In genomic region chr16:87897563-87898505, GRCh38 we compare ENCODE assay signal across 11 cellular contexts. TPM values are rescaled to one million over a fixed set of nuclear protein-coding genes. Genes with fewer than 3 reads are reported as not detected.
DNase-seq lines count a peak whose midpoint lies in the region; ATAC-seq and TF ChIP-seq lines count a peak whose summit lies in the region.
"Had no signal": no experiment of that assay in that cellular context is flagged by ENCODE, and none has a peak within 500 bp of the region (broad histone marks: within the 10 kb centered on the region; RNA-seq: fewer than 3 reads in every experiment).

No MANE protein-coding gene starts in this region.

- no peaks in the 10 kb centered on the region for H3F3A ChIP-seq in SK-N-SH (replicated peaks; ENCODE audit: insufficient read depth)

- no peaks in the 10 kb centered on the region for H3K27me3 Mint-ChIP-seq in activated CD4-positive, alpha-beta memory T cell treated with anti-CD3 and anti-CD28 coated beads, Interleukin-2, amount 10 ng/mL, durations not matched to agents 7 days and 5 days
- H3K27me3 Mint-ChIP-seq in central memory CD8-positive, alpha-beta T cell, result no peaks in the 10 kb centered on the region

- peak; percentile 24 for ATAC-seq in central memory CD8-positive, alpha-beta T cell (replicated peaks; ENCODE audit: extremely low read depth, poor library complexity, severe bottlenecking)
- no peak for ATAC-seq in GM18858 (IDR thresholded peaks at IDR 0.05; ENCODE audit: unreplicated experiment)
- ATAC-seq: K562, PC-3 had no signal

- no peaks in the 10 kb centered on the region for H3K36me3 ChIP-seq in SK-N-SH (replicated peaks in 1 of 2; ENCODE audit: control insufficient read depth in 1 of 2, insufficient read depth in 2 of 2, low read length in 1 of 2)

- no peaks in the 10 kb centered on the region for H3K36me3 Mint-ChIP-seq in activated CD4-positive, alpha-beta memory T cell treated with anti-CD3 and anti-CD28 coated beads, Interleukin-2, amount 10 ng/mL, durations not matched to agents 7 days and 5 days (ENCODE audit: low read depth)
- H3K36me3 Mint-ChIP-seq in central memory CD8-positive, alpha-beta T cell (ENCODE audit: insufficient read depth), result peaks cover 7% of the 10 kb centered on the region

- TF ChIP-seq CTCF in SK-N-SH (IDR thresholded peaks at IDR 0.05), result no peak

- peak overlapping the region; percentile 69 for H3K4me3 Mint-ChIP-seq in activated CD4-positive, alpha-beta memory T cell treated with anti-CD3 and anti-CD28 coated beads, Interleukin-2, amount 10 ng/mL, durations not matched to agents 7 days and 5 days
- peak overlapping the region; percentile 69 for H3K4me3 Mint-ChIP-seq in central memory CD8-positive, alpha-beta T cell

- TF ChIP-seq EP300 in SK-N-SH (IDR thresholded peaks at IDR 0.05; ENCODE audit: borderline replicate concordance in 1 of 2, low read depth in 1 of 2, low read length in 1 of 2), result no peak

- H3K9me2 ChIP-seq in SK-N-SH, result no peaks in the 10 kb centered on the region

- peak; percentile 31 for DNase-seq in HT1080 (ENCODE audit: low read depth)
- peak; percentile 77 for DNase-seq in activated CD4-positive, alpha-beta memory T cell treated with anti-CD3 and anti-CD28 coated beads, Interleukin-2, amount 10 ng/mL, durations not matched to agents 7 days and 5 days
- DNase-seq in central memory CD8-positive, alpha-beta T cell (ENCODE audit: low spot score in 2 of 2), result peak in 1 of 2 donors; percentile 22
- DNase-seq in stimulated activated CD4-positive, alpha-beta T cell treated with anti-CD3 and anti-CD28 coated beads, TNF-alpha, amount 100 ng/mL, for 4 hours (ENCODE audit: low read depth in 3 of 3), result peak; percentile 33 to 47 (median 36)
- DNase-seq in NCI-H526 treated with DMSO at 0.1 percent for 48 hours (lab: John Stamatoyannopoulos, UW), result no peak
- DNase-seq in DMS153 treated with DMSO at 0.1 percent for 48 hours (lab: John Stamatoyannopoulos, UW; ENCODE audit: unreplicated experiment), result no peak
- no peak for DNase-seq in SK-N-SH
- DNase-seq: Caco-2, PC-3 had no signal

- no peaks in the 10 kb centered on the region; a peak in 1 of 4 replicates for H3K4me1 ChIP-seq in SK-N-SH (ENCODE audit: control insufficient read depth in 1 of 2, insufficient read depth in 2 of 2, low read depth in 1 of 2, low read length in 1 of 2)

- H3K9ac ChIP-seq in SK-N-SH, result no peak overlapping the region

- POLR2A ChIA-PET in activated CD4-positive, alpha-beta memory T cell treated with anti-CD3 and anti-CD28 coated beads, Interleukin-2, amount 10 ng/mL, durations not matched to agents 7 days and 5 days (lab: Charles Lee), result interaction anchor here (1.2 to 5.1 kb wide), 10 partner anchors 8 to 132 kb away, joined by 3 to 82 read pairs (median 16); partner anchors contain the start of genes BANP, KLHDC4 and SLC7A5
- POLR2A ChIA-PET in SK-N-SH (lab: Yijun Ruan, JAX), result interaction anchor here (0.8 kb wide), 1 partner anchor 11 kb away, joined by 3 read pairs; no protein-coding TSS in a partner anchor

- H3K4me3 ChIP-seq in SK-N-SH (ENCODE audit: low read depth in 2 of 2, low read length in 1 of 2), result no peak overlapping the region
- H3K4me3 ChIP-seq: K562 had no signal

- CTCF ChIA-PET in activated CD4-positive, alpha-beta memory T cell treated with anti-CD3 and anti-CD28 coated beads, Interleukin-2, amount 10 ng/mL, durations not matched to agents 7 days and 5 days (lab: Charles Lee), result interaction anchor here (1.1 to 4.1 kb wide), 8 partner anchors 11 to 118 kb away, joined by 3 to 61 read pairs (median 5); partner anchors contain the start of gene SLC7A5
- CTCF ChIA-PET in SK-N-SH (lab: Yijun Ruan, JAX), result interaction anchor here (0.7 to 2.5 kb wide), 3 partner anchors 23 to 119 kb away, joined by 4 to 16 read pairs (median 7); no protein-coding TSS in a partner anchor

- H3K9me3 ChIP-seq in SK-N-SH, result no peaks in the 10 kb centered on the region
- H3K9me3 ChIP-seq: Caco-2 had no signal

- TF ChIP-seq RAD21 in SK-N-SH (IDR thresholded peaks at IDR 0.05; ENCODE audit: low read length), result no peak

- H4K20me1 ChIP-seq in SK-N-SH (ENCODE audit: insufficient read depth), result no peaks in the 10 kb centered on the region

- no peak overlapping the region for H2AFZ ChIP-seq in SK-N-SH (ENCODE audit: low read depth)

- peaks cover 61% of the 10 kb centered on the region for H3K4me1 Mint-ChIP-seq in activated CD4-positive, alpha-beta memory T cell treated with anti-CD3 and anti-CD28 coated beads, Interleukin-2, amount 10 ng/mL, durations not matched to agents 7 days and 5 days
- peaks cover 29% of the 10 kb centered on the region for H3K4me1 Mint-ChIP-seq in central memory CD8-positive, alpha-beta T cell

- H3K79me2 ChIP-seq in SK-N-SH (ENCODE audit: insufficient read depth), result no peaks in the 10 kb centered on the region

- H3K27ac ChIP-seq in SK-N-SH (ENCODE audit: low read depth in 2 of 2, low read length in 1 of 2), result no peak overlapping the region

- no peak overlapping the region for H3K4me2 ChIP-seq in SK-N-SH

- peak overlapping the region; percentile 100 for H3K27ac Mint-ChIP-seq in activated CD4-positive, alpha-beta memory T cell treated with anti-CD3 and anti-CD28 coated beads, Interleukin-2, amount 10 ng/mL, durations not matched to agents 7 days and 5 days
- H3K27ac Mint-ChIP-seq in central memory CD8-positive, alpha-beta T cell (ENCODE audit: low read depth), result peak overlapping the region; percentile 84

- H3K9me3 Mint-ChIP-seq in activated CD4-positive, alpha-beta memory T cell treated with anti-CD3 and anti-CD28 coated beads, Interleukin-2, amount 10 ng/mL, durations not matched to agents 7 days and 5 days, result no peaks in the 10 kb centered on the region
- no peaks in the 10 kb centered on the region for H3K9me3 Mint-ChIP-seq in central memory CD8-positive, alpha-beta T cell

- H3K27me3 ChIP-seq in SK-N-SH (ENCODE audit: insufficient read depth), result no peaks in the 10 kb centered on the region

- WGBS in SK-N-SH (ENCODE audit: low lambda C conversion rate), result 72% methylated on average over 6 of the region's 19 CpGs

TF ChIP-seq in SK-N-SH, 30 proteins besides CTCF, POLR2A, EP300 and RAD21 (continues in another document):
- no peak for TF ChIP-seq USF2 (IDR thresholded peaks at IDR 0.05; ENCODE audit: borderline replicate concordance, low read depth, low read length)
- no peak for TF ChIP-seq REST (IDR thresholded peaks at IDR 0.05; ENCODE audit: low read depth, low read length)

RNA-seq across cellular contexts. Expression of gene SLC7A5, which starts 28.5 kb away (rescaled TPM):
- 112 and 136 TPM in 2 replicates for total RNA-seq in HT1080 (2014; rRNA removed; shearing (Covaris generic))
- polyA plus RNA-seq in HT1080 (2015; cell fraction: cytosol; rRNA removed), result 426 and 431 TPM in 2 replicates
- polyA plus RNA-seq in HT1080 (2015; cell fraction: nucleus; rRNA removed), result 291 and 304 TPM in 2 replicates
- total RNA-seq in activated CD4-positive, alpha-beta memory T cell treated with anti-CD3 and anti-CD28 coated beads, Interleukin-2, amount 10 ng/mL, durations not matched to agents 7 days and 5 days, result 100 to 1,000 TPM; 178 to 187 TPM
- 7.7 and 15.1 TPM in 2 replicates for polyA plus RNA-seq in SK-N-SH (2012; rRNA removed)
- 9.3 and 12.5 TPM in 2 replicates for polyA plus RNA-seq in SK-N-SH (2012; cell fraction: cytosol; rRNA removed)
- polyA plus RNA-seq in SK-N-SH (2012; cell fraction: nucleus; rRNA removed), result 16.9 and 26.8 TPM in 2 replicates

RNA-seq across cellular contexts. Expression of gene CA5A, which starts 38.5 kb away (rescaled TPM):
- not detected in 2 replicates for total RNA-seq in HT1080 (2014; rRNA removed; shearing (Covaris generic))
- polyA plus RNA-seq in HT1080 (2015; cell fraction: cytosol; rRNA removed), result not detected in 2 replicates
- polyA plus RNA-seq in HT1080 (2015; cell fraction: nucleus; rRNA removed), result not detected in 2 replicates
- not detected for total RNA-seq in activated CD4-positive, alpha-beta memory T cell treated with anti-CD3 and anti-CD28 coated beads, Interleukin-2, amount 10 ng/mL, durations not matched to agents 7 days and 5 days
- not detected in 2 replicates for polyA plus RNA-seq in SK-N-SH (2012; rRNA removed)
- polyA plus RNA-seq in SK-N-SH (2012; cell fraction: cytosol; rRNA removed), result not detected in 2 replicates
- not detected in 2 replicates for polyA plus RNA-seq in SK-N-SH (2012; cell fraction: nucleus; rRNA removed)
- total RNA-seq: K562, PC-3 had no signal
- polyA plus RNA-seq: K562 had no signal

RNA-seq across cellular contexts. Expression of gene BANP, which starts 53.4 kb away (rescaled TPM):
- 21.5 and 24.9 TPM in 2 replicates for total RNA-seq in HT1080 (2014; rRNA removed; shearing (Covaris generic))
- 13.5 and 16.0 TPM in 2 replicates for polyA plus RNA-seq in HT1080 (2015; cell fraction: cytosol; rRNA removed)
- polyA plus RNA-seq in HT1080 (2015; cell fraction: nucleus; rRNA removed), result 26.8 and 28.9 TPM in 2 replicates
- total RNA-seq in activated CD4-positive, alpha-beta memory T cell treated with anti-CD3 and anti-CD28 coated beads, Interleukin-2, amount 10 ng/mL, durations not matched to agents 7 days and 5 days, result 10 to 100 TPM; 33.6 to 38.9 TPM
- 15.0 and 16.8 TPM in 2 replicates for polyA plus RNA-seq in SK-N-SH (2012; rRNA removed)
- polyA plus RNA-seq in SK-N-SH (2012; cell fraction: cytosol; rRNA removed), result 9.8 and 11.1 TPM in 2 replicates
- 42.8 and 46.7 TPM in 2 replicates for polyA plus RNA-seq in SK-N-SH (2012; cell fraction: nucleus; rRNA removed)

Comparison
In these comparisons a context has a peak if more than half of its experiments do, and no peak if none do; other contexts are left out.
1. DNase-seq: peak in HT1080 (single experiment), activated CD4-positive, alpha-beta memory T cell treated with anti-CD3 and anti-CD28 coated beads, Interleukin-2, amount 10 ng/mL, durations not matched to agents 7 days and 5 days (single experiment) and stimulated activated CD4-positive, alpha-beta T cell treated with anti-CD3 and anti-CD28 coated beads, TNF-alpha, amount 100 ng/mL, for 4 hours (3 of 3); none in NCI-H526 treated with DMSO at 0.1 percent for 48 hours (single experiment), DMS153 treated with DMSO at 0.1 percent for 48 hours (single experiment) and SK-N-SH (single experiment).